Comparison of ENCODE assay signal across 1 cellular context in genomic region chr3:152391671-152392070, GRCh38.
TF ChIP-seq lines count a peak whose summit lies in the region.

No MANE protein-coding gene starts in this region.

TF ChIP-seq in GM23338, 12 proteins besides CTCF, POLR2A, EP300 and RAD21 (continued from another document):
- TF ChIP-seq ZNF462 (CRISPR knock-in tag; IDR thresholded peaks at IDR 0.05) = no peak
- TF ChIP-seq JUNB (IDR thresholded peaks at IDR 0.05; ENCODE audit: unreplicated experiment) = no peak
- TF ChIP-seq EZH2phosphoT487 (IDR thresholded peaks at IDR 0.05; ENCODE audit: unreplicated experiment) = no peak
- no peak for TF ChIP-seq NANOG (IDR thresholded peaks at IDR 0.05; ENCODE audit: borderline replicate concordance)
- no peak for TF ChIP-seq EZH2 (IDR thresholded peaks at IDR 0.05; ENCODE audit: low read depth, unreplicated experiment)
- TF ChIP-seq CREB1 (CRISPR knock-in tag; IDR thresholded peaks at IDR 0.05; ENCODE audit: low read depth) = no peak
- TF ChIP-seq ZNF114 (CRISPR knock-in tag; IDR thresholded peaks at IDR 0.05) = no peak
- TF ChIP-seq POLR2AphosphoS5 (IDR thresholded peaks at IDR 0.05; ENCODE audit: low read depth) = no peak
- TF ChIP-seq ETS1 (IDR thresholded peaks at IDR 0.05) = no peak
- no peak for TF ChIP-seq ZNF331 (CRISPR knock-in tag; IDR thresholded peaks at IDR 0.05; ENCODE audit: low read depth)
TF ChIP-seq in GM23338: peak in this region for 0.
